In the genomic region with DNA sequence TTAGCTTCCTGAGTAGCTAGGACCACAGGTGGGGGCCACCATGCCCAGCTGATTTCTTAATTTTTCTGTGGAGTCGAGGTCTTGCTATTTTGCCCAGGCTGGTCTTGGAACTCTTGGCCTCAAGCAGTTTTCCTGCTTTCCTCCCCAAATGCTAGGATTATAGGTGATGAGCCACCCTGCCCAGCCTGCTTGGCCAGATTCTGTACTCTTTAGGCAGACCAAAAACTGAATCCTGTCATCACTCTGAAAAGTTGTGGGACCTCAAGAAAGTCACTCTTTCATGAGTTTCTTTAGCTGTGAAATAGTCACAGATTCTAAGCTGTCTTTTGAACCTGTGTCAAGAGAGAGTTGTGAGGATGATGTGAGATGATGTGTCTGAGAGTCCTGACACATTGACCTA, we compare ENCODE assay signal across 7 cellular contexts.
"Had no signal": no experiment of that assay in that cellular context is flagged by ENCODE, and none has a peak within 500 bp of the region (broad histone marks: within the 10 kb centered on the region; RNA-seq: fewer than 3 reads in every experiment).

No MANE protein-coding gene starts in this region.

- H3K27ac ChIP-seq: HL-60 had no signal

- H3K9me3 Mint-ChIP-seq: IgD-negative memory B cell had no signal

- FAIRE-seq: HTR-8/SVneo had no signal

- H3K27me3 Mint-ChIP-seq: IgD-negative memory B cell had no signal

- H3K27ac Mint-ChIP-seq: IgD-negative memory B cell had no signal

- DNase-seq: IMR-90, KBM-7, KG1 had no signal

- H3K4me3 ChIP-seq: K562 had no signal

- H3K4me3 Mint-ChIP-seq: IgD-negative memory B cell had no signal
